ENCODE assay signal across 20 cellular contexts in genomic region chr14:100086361-100086760, GRCh38. TPM values are rescaled to one million over a fixed set of nuclear protein-coding genes. Genes with fewer than 3 reads are reported as not detected.
A peak's percentile ranks its signal among the peaks of the same experiment; 100 is the strongest.
DNase-seq lines count a peak whose midpoint lies in the region; ATAC-seq lines count a peak whose summit lies in the region.
"Had no signal": no experiment of that assay in that cellular context is flagged by ENCODE, and none has a peak within 500 bp of the region (broad histone marks: within the 10 kb centered on the region; RNA-seq: fewer than 3 reads in every experiment).

No MANE protein-coding gene starts in this region.

- POLR2A ChIA-PET in activated CD4-positive, alpha-beta memory T cell treated with anti-CD3 and anti-CD28 coated beads for 36 hours (lab: Charles Lee): interaction anchor here (1.0 to 15.5 kb wide), 2 partner anchors 13 to 18 kb away, joined by 4 to 302 read pairs; partner anchors contain the start of gene EVL

- H3K27me3 Mint-ChIP-seq in activated naive CD4-positive, alpha-beta T cell treated with anti-CD3 and anti-CD28 coated beads, Interleukin-2, amount 10 ng/mL, durations not matched to agents 7 days and 5 days: no peaks in the 10 kb centered on the region
- no peaks in the 10 kb centered on the region for H3K27me3 Mint-ChIP-seq in activated CD4-positive, alpha-beta memory T cell treated with anti-CD3 and anti-CD28 coated beads for 36 hours
- no peaks in the 10 kb centered on the region for H3K27me3 Mint-ChIP-seq in activated naive CD8-positive, alpha-beta T cell treated with anti-CD3 and anti-CD28 coated beads, Interleukin-2, amount 50 U/mL, for 24 hours
- no peaks in the 10 kb centered on the region for H3K27me3 Mint-ChIP-seq in stimulated activated naive B cell treated with anti-CD40 and anti-IgM and Interleukin-4, amounts not matched to agents 10 μg/mL and 1 μg/mL and 100 μg/mL, for 72 hours

- no peak for DNase-seq in activated naive CD4-positive, alpha-beta T cell treated with anti-CD3 and anti-CD28 coated beads, Interleukin-2, amount 10 ng/mL, durations not matched to agents 7 days and 5 days
- DNase-seq in activated naive CD4-positive, alpha-beta T cell treated with anti-CD3 and anti-CD28 coated beads, Interleukin-2, amount 50 U/mL, for 16 hours: no peak
- peak; percentile 8 for DNase-seq in activated CD4-positive, alpha-beta memory T cell treated with anti-CD3 and anti-CD28 coated beads for 36 hours
- DNase-seq in activated naive CD8-positive, alpha-beta T cell treated with anti-CD3 and anti-CD28 coated beads, Interleukin-2, amount 50 U/mL, for 24 hours: no peak
- no peak for DNase-seq in stimulated activated naive B cell treated with anti-CD40 and anti-IgM and Interleukin-4, amounts not matched to agents 10 μg/mL and 1 μg/mL and 100 μg/mL, for 72 hours
- DNase-seq in cerebellar nuclear complex (lab: John Stamatoyannopoulos, UW): no peak
- no peak for DNase-seq in NCI-H1436 treated with DMSO at 0.1 percent for 48 hours (lab: John Stamatoyannopoulos, UW)
- DNase-seq in G401 (ENCODE audit: low spot score): no peak
- DNase-seq: activated gamma-delta T cell; DMS79 treated with DMSO at 0.1 percent for 48 hours; glutamatergic neuron; H7; left lung; MM.1S; NCI-H1694; NCI-H69; stimulated activated CD4-positive, alpha-beta T cell treated with anti-CD3 and anti-CD28 coated beads, Interleukin-1b, Interleukin-23, amount 100 ng/mL, for 48 hours; stomach; trophoblast cell had no signal

- H3K27ac Mint-ChIP-seq in activated naive CD4-positive, alpha-beta T cell treated with anti-CD3 and anti-CD28 coated beads, Interleukin-2, amount 10 ng/mL, durations not matched to agents 7 days and 5 days: peak overlapping the region; percentile 68
- peak overlapping the region; percentile 98 for H3K27ac Mint-ChIP-seq in activated CD4-positive, alpha-beta memory T cell treated with anti-CD3 and anti-CD28 coated beads for 36 hours
- peak overlapping the region; percentile 90 for H3K27ac Mint-ChIP-seq in activated naive CD8-positive, alpha-beta T cell treated with anti-CD3 and anti-CD28 coated beads, Interleukin-2, amount 50 U/mL, for 24 hours
- peak overlapping the region; percentile 81 for H3K27ac Mint-ChIP-seq in stimulated activated naive B cell treated with anti-CD40 and anti-IgM and Interleukin-4, amounts not matched to agents 10 μg/mL and 1 μg/mL and 100 μg/mL, for 72 hours

- no peaks in the 10 kb centered on the region for H3K9me3 Mint-ChIP-seq in activated naive CD4-positive, alpha-beta T cell treated with anti-CD3 and anti-CD28 coated beads, Interleukin-2, amount 10 ng/mL, durations not matched to agents 7 days and 5 days
- no peaks in the 10 kb centered on the region for H3K9me3 Mint-ChIP-seq in activated CD4-positive, alpha-beta memory T cell treated with anti-CD3 and anti-CD28 coated beads for 36 hours
- H3K9me3 Mint-ChIP-seq in activated naive CD8-positive, alpha-beta T cell treated with anti-CD3 and anti-CD28 coated beads, Interleukin-2, amount 50 U/mL, for 24 hours: no peaks in the 10 kb centered on the region
- no peaks in the 10 kb centered on the region for H3K9me3 Mint-ChIP-seq in stimulated activated naive B cell treated with anti-CD40 and anti-IgM and Interleukin-4, amounts not matched to agents 10 μg/mL and 1 μg/mL and 100 μg/mL, for 72 hours

- H3K4me1 Mint-ChIP-seq in activated naive CD4-positive, alpha-beta T cell treated with anti-CD3 and anti-CD28 coated beads, Interleukin-2, amount 10 ng/mL, durations not matched to agents 7 days and 5 days: peaks cover 90% of the 10 kb centered on the region
- peaks cover 90% of the 10 kb centered on the region for H3K4me1 Mint-ChIP-seq in activated CD4-positive, alpha-beta memory T cell treated with anti-CD3 and anti-CD28 coated beads for 36 hours (ENCODE audit: low read depth)
- H3K4me1 Mint-ChIP-seq in activated naive CD8-positive, alpha-beta T cell treated with anti-CD3 and anti-CD28 coated beads, Interleukin-2, amount 50 U/mL, for 24 hours: peaks cover 95% of the 10 kb centered on the region
- H3K4me1 Mint-ChIP-seq in stimulated activated naive B cell treated with anti-CD40 and anti-IgM and Interleukin-4, amounts not matched to agents 10 μg/mL and 1 μg/mL and 100 μg/mL, for 72 hours: peaks cover 28 to 61% of the 10 kb centered on the region in 2 donors

- peaks cover 85% of the 10 kb centered on the region for H3K36me3 Mint-ChIP-seq in activated naive CD4-positive, alpha-beta T cell treated with anti-CD3 and anti-CD28 coated beads, Interleukin-2, amount 10 ng/mL, durations not matched to agents 7 days and 5 days
- peaks cover 48% of the 10 kb centered on the region for H3K36me3 Mint-ChIP-seq in activated CD4-positive, alpha-beta memory T cell treated with anti-CD3 and anti-CD28 coated beads for 36 hours
- peaks cover 79% of the 10 kb centered on the region for H3K36me3 Mint-ChIP-seq in activated naive CD8-positive, alpha-beta T cell treated with anti-CD3 and anti-CD28 coated beads, Interleukin-2, amount 50 U/mL, for 24 hours (ENCODE audit: low read depth)
- H3K36me3 Mint-ChIP-seq in stimulated activated naive B cell treated with anti-CD40 and anti-IgM and Interleukin-4, amounts not matched to agents 10 μg/mL and 1 μg/mL and 100 μg/mL, for 72 hours: peaks cover 30 to 54% of the 10 kb centered on the region in 2 donors

- ATAC-seq in activated naive CD8-positive, alpha-beta T cell treated with anti-CD3 and anti-CD28 coated beads, Interleukin-2, amount 50 U/mL, for 24 hours: no peak
- ATAC-seq in stimulated activated naive B cell treated with anti-CD40 and anti-IgM and Interleukin-4, amounts not matched to agents 10 μg/mL and 1 μg/mL and 100 μg/mL, for 72 hours (replicated peaks): no peak
- ATAC-seq: left lung, SK-N-SH treated with all-trans-retinoic acid at 6 μM for 48 hours had no signal

- in situ Hi-C loops in G401 (cut with HindIII; ENCODE audit: low sequenced_read_pairs): no loop called here

- intact Hi-C loops in activated CD4-positive, alpha-beta memory T cell treated with anti-CD3 and anti-CD28 coated beads for 36 hours (cut with micrococcal nuclease): no loop called here

- CTCF ChIA-PET in activated naive CD4-positive, alpha-beta T cell treated with anti-CD3 and anti-CD28 coated beads, Interleukin-2, amount 10 ng/mL, durations not matched to agents 7 days and 5 days (lab: Charles Lee): interaction anchor here (13.7 to 22.9 kb wide), 2 partner anchors 18 to 22 kb away, joined by 185 to 488 read pairs; partner anchors contain the start of gene EVL
- CTCF ChIA-PET in activated CD4-positive, alpha-beta memory T cell treated with anti-CD3 and anti-CD28 coated beads for 36 hours (lab: Charles Lee): interaction anchor here (0.6 to 9.7 kb wide), 4 partner anchors 10 to 40 kb away, joined by 3 to 217 read pairs (median 98); partner anchors contain the start of gene EVL

- no peak overlapping the region for H3K4me3 Mint-ChIP-seq in activated naive CD4-positive, alpha-beta T cell treated with anti-CD3 and anti-CD28 coated beads, Interleukin-2, amount 10 ng/mL, durations not matched to agents 7 days and 5 days
- peak overlapping the region; percentile 38 for H3K4me3 Mint-ChIP-seq in activated CD4-positive, alpha-beta memory T cell treated with anti-CD3 and anti-CD28 coated beads for 36 hours
- peak overlapping the region; percentile 39 for H3K4me3 Mint-ChIP-seq in activated naive CD8-positive, alpha-beta T cell treated with anti-CD3 and anti-CD28 coated beads, Interleukin-2, amount 50 U/mL, for 24 hours
- H3K4me3 Mint-ChIP-seq in stimulated activated naive B cell treated with anti-CD40 and anti-IgM and Interleukin-4, amounts not matched to agents 10 μg/mL and 1 μg/mL and 100 μg/mL, for 72 hours: no peak overlapping the region

RNA-seq across cellular contexts. Expression of gene EVL, which starts 21.1 kb away (rescaled TPM):
- 100 to 1,000 TPM; 174 to 180 TPM for total RNA-seq in activated CD4-positive, alpha-beta memory T cell treated with anti-CD3 and anti-CD28 coated beads for 36 hours
- total RNA-seq in G401 (2014; rRNA removed; shearing (Covaris generic)): 38.1 and 53.8 TPM in 2 replicates

Comparison
In these comparisons a context has a peak if more than half of its experiments do, and no peak if none do; other contexts are left out.
1. H3K4me3 Mint-ChIP-seq: peak in activated CD4-positive, alpha-beta memory T cell treated with anti-CD3 and anti-CD28 coated beads for 36 hours (single experiment) and activated naive CD8-positive, alpha-beta T cell treated with anti-CD3 and anti-CD28 coated beads, Interleukin-2, amount 50 U/mL, for 24 hours (single experiment); none in activated naive CD4-positive, alpha-beta T cell treated with anti-CD3 and anti-CD28 coated beads, Interleukin-2, amount 10 ng/mL, durations not matched to agents 7 days and 5 days (single experiment) and stimulated activated naive B cell treated with anti-CD40 and anti-IgM and Interleukin-4, amounts not matched to agents 10 μg/mL and 1 μg/mL and 100 μg/mL, for 72 hours (0 of 2).
2. Peak in every context shown above with its lines, with median percentiles within 50 percentile points of each other: H3K27ac Mint-ChIP-seq.